ENCODE assay signal across 35 cellular contexts in genomic region chr20:47159166-47159565, GRCh38.
"Had no signal": no experiment of that assay in that cellular context is flagged by ENCODE, and none has a peak within 500 bp of the region (broad histone marks: within the 10 kb centered on the region; RNA-seq: fewer than 3 reads in every experiment).

No MANE protein-coding gene starts in this region.

- DNase-seq: Karpas-422, Kasumi-1, MM.1S, MV-4-11, NCI-H1048, NCI-H1092, NCI-H1092 treated with DMSO at 0.1 percent for 48 hours, NCI-H1105, NCI-H1105 treated with DMSO at 0.1 percent for 48 hours, NCI-H1417, NCI-H1417 treated with DMSO at 0.1 percent for 48 hours, NCI-H1436, NCI-H1436 treated with DMSO at 0.1 percent for 48 hours, NCI-H1694, NCI-H1694 treated with DMSO at 0.1 percent for 48 hours, NCI-H187, NCI-H187 treated with DMSO at 0.1 percent for 48 hours, NCI-H1930, NCI-H2029, NCI-H2029 treated with DMSO at 0.1 percent for 48 hours, NCI-H2081, NCI-H2081 treated with DMSO at 0.1 percent for 48 hours, NCI-H2107, NCI-H2171, NCI-H2171 treated with DMSO at 0.1 percent for 48 hours, NCI-H2227 treated with DMSO at 0.1 percent for 48 hours, NCI-H226, NCI-H345, NCI-H446, NCI-H446 treated with DMSO at 0.1 percent for 48 hours, NCI-H510A, NCI-H510A treated with DMSO at 0.1 percent for 48 hours, NCI-H524, NCI-H526, NCI-H526 treated with DMSO at 0.1 percent for 48 hours had no signal
